In the genomic region with DNA sequence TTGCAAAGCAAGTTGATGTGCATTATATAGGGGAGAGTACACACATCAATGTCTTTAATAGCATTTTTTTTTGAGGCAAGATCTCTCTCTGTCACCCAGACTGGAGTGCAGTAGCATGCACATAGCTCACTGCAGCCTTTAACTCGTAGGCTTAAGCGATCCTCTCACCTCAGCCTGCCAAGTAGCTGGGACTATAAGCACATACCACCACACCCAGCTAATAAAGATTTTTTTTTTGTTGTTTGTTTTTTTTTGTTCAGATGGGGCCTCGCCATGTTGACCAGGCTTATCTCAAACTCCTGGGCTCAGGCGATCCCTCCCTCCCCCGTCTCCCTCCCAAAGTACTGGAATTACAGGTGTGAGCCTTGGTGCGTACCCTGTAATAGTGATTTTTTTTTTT, we compare ENCODE assay signal across 10 cellular contexts. TPM values are rescaled to one million over a fixed set of nuclear protein-coding genes. Genes with fewer than 3 reads are reported as not detected.
DNase-seq lines count a peak whose midpoint lies in the region; ATAC-seq and TF ChIP-seq lines count a peak whose summit lies in the region.
"Had no signal": no experiment of that assay in that cellular context is flagged by ENCODE, and none has a peak within 500 bp of the region (broad histone marks: within the 10 kb centered on the region; RNA-seq: fewer than 3 reads in every experiment).

No MANE protein-coding gene starts in this region.

- H3K4me1 ChIP-seq in hepatocyte (ENCODE audit: insufficient read depth) (no peaks in the 10 kb centered on the region), stomach (peaks cover 11 to 33% (median 28%) of the 10 kb centered on the region in 4 donors)

- 50% methylated on average over 6 of the region's 6 CpGs for WGBS in hepatocyte (ENCODE audit: low lambda C conversion rate, missing lambda C conversion rate)
- 35 to 71% (median 42%) methylated on average over 6 of the region's 6 CpGs for WGBS in stomach, 5 donors

- peaks cover 30% of the 10 kb centered on the region for H3K36me3 Mint-ChIP-seq in activated T-cell treated with anti-CD3 and anti-CD28 coated beads, Interleukin-2, amount 50 U/mL, for 4 hours (ENCODE audit: insufficient read depth)
- peaks cover 4% of the 10 kb centered on the region for H3K36me3 Mint-ChIP-seq in T-helper 17 cell (ENCODE audit: low read depth)

- no peaks in the 10 kb centered on the region for H3K9me3 ChIP-seq in T-helper 17 cell (ENCODE audit: control insufficient read depth, low read length, poor library complexity, severe bottlenecking)
- no peaks in the 10 kb centered on the region for H3K9me3 ChIP-seq in hepatocyte (ENCODE audit: low read depth)
- H3K9me3 ChIP-seq in stomach: no peaks in the 10 kb centered on the region
- H3K9me3 ChIP-seq: sigmoid colon had no signal

- ATAC-seq in activated T-cell treated with anti-CD3 and anti-CD28 coated beads, Interleukin-2, amount 50 U/mL, for 4 hours: no peak
- ATAC-seq in T-helper 17 cell: no peak
- ATAC-seq in HG03354 (IDR thresholded peaks at IDR 0.05; ENCODE audit: poor library complexity, severe bottlenecking, unreplicated experiment): no peak

- H3K4me1 Mint-ChIP-seq in activated T-cell treated with anti-CD3 and anti-CD28 coated beads, Interleukin-2, amount 50 U/mL, for 4 hours (ENCODE audit: low read depth): peaks cover 61% of the 10 kb centered on the region
- peaks cover 49% of the 10 kb centered on the region for H3K4me1 Mint-ChIP-seq in T-helper 17 cell

- H3K27me3 Mint-ChIP-seq in activated T-cell treated with anti-CD3 and anti-CD28 coated beads, Interleukin-2, amount 50 U/mL, for 4 hours (ENCODE audit: low read depth): no peaks in the 10 kb centered on the region
- no peaks in the 10 kb centered on the region for H3K27me3 Mint-ChIP-seq in T-helper 17 cell

- no peak overlapping the region for H3K27ac Mint-ChIP-seq in T-helper 17 cell

- peak overlapping the region; percentile 95 for H3K4me3 Mint-ChIP-seq in activated T-cell treated with anti-CD3 and anti-CD28 coated beads, Interleukin-2, amount 50 U/mL, for 4 hours
- peak overlapping the region; percentile 96 for H3K4me3 Mint-ChIP-seq in T-helper 17 cell

- no peak for TF ChIP-seq CTCF in hepatocyte (IDR thresholded peaks at IDR 0.05; ENCODE audit: poor library complexity)
- TF ChIP-seq CTCF in stomach (IDR thresholded peaks at IDR 0.05): no peak

- H3K9me2 ChIP-seq in hepatocyte (replicated peaks; ENCODE audit: insufficient read depth): no peaks in the 10 kb centered on the region

- intact Hi-C loops in stomach (cut with DNase I; ENCODE audit: low total_unique reads): no loop called here

- H3K79me2 ChIP-seq in hepatocyte: peaks cover 49% of the 10 kb centered on the region

- DNase-seq in activated T-cell treated with anti-CD3 and anti-CD28 coated beads, Interleukin-2, amount 50 U/mL, for 4 hours: no peak
- DNase-seq in activated T-cell treated with anti-CD3 and anti-CD28 coated beads, Interleukin-2, amount 50 U/mL, for 48 hours: no peak
- DNase-seq in T-helper 17 cell (no peak), hepatocyte (ENCODE audit: low spot score) (peak; percentile 35), stomach (peak; percentile 75), NCI-H526 treated with DMSO at 0.1 percent for 48 hours (lab: John Stamatoyannopoulos, UW) (no peak), RKO (ENCODE audit: low spot score) (no peak)
- DNase-seq: NCI-H1105, sigmoid colon had no signal

- peak overlapping the region; percentile 74 for H3K27ac ChIP-seq in hepatocyte
- H3K27ac ChIP-seq in stomach: peak overlapping the region; percentile 37 to 96 (median 95)

- no peaks in the 10 kb centered on the region for H3K9me3 Mint-ChIP-seq in activated T-cell treated with anti-CD3 and anti-CD28 coated beads, Interleukin-2, amount 50 U/mL, for 4 hours

- TF ChIP-seq EP300 in stomach (IDR thresholded peaks at IDR 0.05): no peak

- H3K4me2 ChIP-seq in hepatocyte: peak overlapping the region; percentile 94

- H3K36me3 ChIP-seq in hepatocyte (replicated peaks; ENCODE audit: insufficient read depth, low read depth): no peaks in the 10 kb centered on the region
- peaks cover 0 to 4% (median 2%) of the 10 kb centered on the region in 4 donors for H3K36me3 ChIP-seq in stomach

- H3K4me3 ChIP-seq in hepatocyte (peak overlapping the region; percentile 28), stomach (peak overlapping the region; percentile 71 to 84 (median 77))

- H4K20me1 ChIP-seq in hepatocyte (ENCODE audit: insufficient read depth, poor library complexity, severe bottlenecking): no peaks in the 10 kb centered on the region

- H3K27me3 ChIP-seq in hepatocyte (no peaks in the 10 kb centered on the region), stomach (no peaks in the 10 kb centered on the region)
- H3K27me3 ChIP-seq: sigmoid colon had no signal

- TF ChIP-seq POLR2A in stomach (IDR thresholded peaks at IDR 0.05): no peak

- no peak overlapping the region for H2AFZ ChIP-seq in hepatocyte

RNA-seq across cellular contexts. Expression of a gene that starts 1.5 kb away (rescaled TPM):
- total RNA-seq in activated T-cell treated with anti-CD3 and anti-CD28 coated beads, Interleukin-2, amount 50 U/mL, for 4 hours: 10 to 100 TPM; 12.5 to 16.9 (median 13.9) TPM
- total RNA-seq in T-helper 17 cell: 10 to 100 TPM; 10.9 to 15.0 TPM
- 21.9 and 29.0 TPM in 2 replicates for total RNA-seq in hepatocyte
- polyA plus RNA-seq in hepatocyte: 15.7 and 19.9 TPM in 2 replicates
- total RNA-seq in stomach: 100 to 1,000 TPM in 1 of 5 donors, 10 to 100 TPM in 4; 22.0 to 175 (median 37.9) TPM
- 10 to 100 TPM in 2 of 3 donors, 1 to 10 TPM in 1; 7.8 to 43.4 (median 21.5) TPM for polyA plus RNA-seq in stomach

Comparison
In these comparisons a context has a peak if more than half of its experiments do, and no peak if none do; other contexts are left out.
1. DNase-seq: peak in hepatocyte (single experiment) and stomach (single experiment); none in activated T-cell treated with anti-CD3 and anti-CD28 coated beads, Interleukin-2, amount 50 U/mL, for 4 hours (single experiment), activated T-cell treated with anti-CD3 and anti-CD28 coated beads, Interleukin-2, amount 50 U/mL, for 48 hours (0 of 2), T-helper 17 cell (0 of 3), NCI-H526 treated with DMSO at 0.1 percent for 48 hours (single experiment) and RKO (single experiment).